In the genomic region with DNA sequence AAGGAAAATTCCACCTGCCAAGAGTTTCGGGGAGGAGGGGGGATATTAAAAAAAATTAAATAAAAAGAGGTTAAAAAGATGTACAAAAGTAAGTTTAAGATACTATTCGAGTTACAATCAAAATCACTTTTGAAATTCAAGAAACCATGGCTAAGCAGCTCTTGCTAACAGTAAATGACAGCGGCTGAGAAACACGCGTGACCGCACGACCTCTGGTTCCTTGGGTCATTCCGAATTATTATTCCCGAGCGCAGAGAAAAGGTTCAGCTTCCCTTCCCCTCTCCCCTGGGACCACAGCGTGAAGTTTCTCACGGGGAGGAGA, we compare ENCODE assay signal across 8 cellular contexts. TPM values are rescaled to one million over a fixed set of nuclear protein-coding genes. Genes with fewer than 3 reads are reported as not detected.
DNase-seq lines count a peak whose midpoint lies in the region; ATAC-seq and TF ChIP-seq lines count a peak whose summit lies in the region.

No MANE protein-coding gene starts in this region.

- DNase-seq in H7, result no peak
- DNase-seq in activated B cell treated with CpG ODN at 0.5 μM for 24 hours, result no peak
- no peak for DNase-seq in right cardiac atrium
- no peak for DNase-seq in DMS79 treated with DMSO at 0.1 percent for 48 hours (lab: John Stamatoyannopoulos, UW)
- no peak for DNase-seq in NCI-H1930 (lab: John Stamatoyannopoulos, UW)
- DNase-seq in NCI-H524 (lab: John Stamatoyannopoulos, UW), result no peak
- no peak for DNase-seq in DMS53 treated with DMSO at 0.1 percent for 48 hours (lab: John Stamatoyannopoulos, UW; ENCODE audit: unreplicated experiment)

- peak overlapping the region; percentile 92 for H3K27ac Mint-ChIP-seq in activated B cell treated with CpG ODN at 0.5 μM for 24 hours

- H3K4me3 ChIP-seq in H7 (ENCODE audit: insufficient read depth, low read depth, low read length) (peak overlapping the region; percentile 94), right cardiac atrium (ENCODE audit: low read length) (peak overlapping the region; percentile 61), skeletal muscle tissue (ENCODE audit: low read length in 3 of 3) (peak overlapping the region; percentile 90 to 97 (median 96))

- H3K4me1 Mint-ChIP-seq in activated B cell treated with CpG ODN at 0.5 μM for 24 hours, result peaks cover 19% of the 10 kb centered on the region

- CTCF ChIA-PET in activated B cell treated with CpG ODN at 0.5 μM for 24 hours (lab: Charles Lee), result interaction anchor here (1.1 to 3.4 kb wide), 3 partner anchors 8 to 435 kb away, joined by 3 to 17 read pairs (median 16); no protein-coding TSS in a partner anchor

- no peaks in the 10 kb centered on the region; the same call in 1 of the 2 replicates for H3K27me3 ChIP-seq in H7 (ENCODE audit: control insufficient read depth, insufficient read depth, low read length)
- H3K27me3 ChIP-seq in right cardiac atrium (ENCODE audit: control insufficient read depth, insufficient read depth), result no peaks in the 10 kb centered on the region
- peaks cover 0 to 2% (median 0%) of the 10 kb centered on the region in 3 donors for H3K27me3 ChIP-seq in skeletal muscle tissue (ENCODE audit: control insufficient read depth in 3 of 3, insufficient read depth in 3 of 3, low read length in 3 of 3)

- ATAC-seq in activated B cell treated with CpG ODN at 0.5 μM for 24 hours (ENCODE audit: low read depth) (no peak), right cardiac atrium (no peak)

- H3K9ac ChIP-seq in skeletal muscle tissue (ENCODE audit: low read depth in 1 of 3, low read length in 3 of 3), result peak overlapping the region; percentile 92 to 99 (median 98)

- H3K9me3 ChIP-seq in right cardiac atrium (ENCODE audit: control insufficient read depth, low read length) (no peaks in the 10 kb centered on the region), skeletal muscle tissue (ENCODE audit: control insufficient read depth in 3 of 3, low read length in 3 of 3) (no peaks in the 10 kb centered on the region)

- H3K4me1 ChIP-seq in right cardiac atrium (ENCODE audit: control insufficient read depth, insufficient read depth, low read length), result peaks cover 4% of the 10 kb centered on the region
- H3K4me1 ChIP-seq in skeletal muscle tissue (ENCODE audit: control insufficient read depth in 3 of 3, insufficient read depth in 3 of 3, low read length in 3 of 3), result peaks cover 16 to 31% (median 26%) of the 10 kb centered on the region in 3 donors

- WGBS in right cardiac atrium, result 4% methylated on average over 12 of the region's 12 CpGs

- H3K27ac ChIP-seq in right cardiac atrium (ENCODE audit: low read length) (peak overlapping the region; percentile 81), skeletal muscle tissue (ENCODE audit: low read depth, low read length) (peak overlapping the region; percentile 94)

- no peak for TF ChIP-seq CTCF in activated B cell treated with CpG ODN at 0.5 μM for 24 hours (IDR thresholded peaks at IDR 0.05)

- peaks cover 30% of the 10 kb centered on the region for H3K36me3 Mint-ChIP-seq in activated B cell treated with CpG ODN at 0.5 μM for 24 hours (ENCODE audit: low read depth)

- intact Hi-C loops in activated B cell treated with CpG ODN at 0.5 μM for 24 hours (cut with micrococcal nuclease), result loop anchor here (1.0 to 2.0 kb wide), 6 partner anchors 58 to 344 kb away; no protein-coding TSS in a partner anchor
- intact Hi-C loops in right cardiac atrium (cut with DNase I), result loop anchor here in 2 of 4 donors (10.0 kb wide), 1 partner anchor 62 kb away; a partner anchor contains a TSS

- no peaks in the 10 kb centered on the region for H3K9me3 Mint-ChIP-seq in activated B cell treated with CpG ODN at 0.5 μM for 24 hours

- H3K36me3 ChIP-seq in H7 (replicated peaks; ENCODE audit: control insufficient read depth, insufficient read depth, low read length), result peaks cover 3% of the 10 kb centered on the region
- H3K36me3 ChIP-seq in skeletal muscle tissue (ENCODE audit: control insufficient read depth in 3 of 3, insufficient read depth in 3 of 3, low read length in 3 of 3), result peaks cover 6 to 22% (median 15%) of the 10 kb centered on the region in 3 donors

- peaks cover 16% of the 10 kb centered on the region for H3K27me3 Mint-ChIP-seq in activated B cell treated with CpG ODN at 0.5 μM for 24 hours

- POLR2A ChIA-PET in activated B cell treated with CpG ODN at 0.5 μM for 24 hours (lab: Charles Lee), result interaction anchor here (0.6 to 3.8 kb wide), 32 partner anchors 8 to 572 kb away, joined by 3 to 29 read pairs (median 4); a partner anchor contains a TSS

- H3K4me3 Mint-ChIP-seq in activated B cell treated with CpG ODN at 0.5 μM for 24 hours, result peak overlapping the region; percentile 96

RNA-seq across cellular contexts. Expression of a gene that starts 0.6 kb away (rescaled TPM):
- total RNA-seq in H7 (2014; rRNA removed; shearing (Covaris generic)), result 4.6 and 6.5 TPM in 2 replicates
- total RNA-seq in activated B cell treated with CpG ODN at 0.5 μM for 24 hours (16.1 and 17.6 TPM in 2 replicates), right cardiac atrium (10 to 100 TPM; 11.5 to 14.8 (median 13.8) TPM), skeletal muscle tissue (6.8 TPM)
- 12.3 TPM for polyA plus RNA-seq in right cardiac atrium

RNA-seq across cellular contexts. Expression of a gene that starts 58.2 kb away (rescaled TPM):
- 1.1 and 2.9 TPM in 2 replicates for total RNA-seq in H7 (2014; rRNA removed; shearing (Covaris generic))
- total RNA-seq in activated B cell treated with CpG ODN at 0.5 μM for 24 hours (20.5 and 25.3 TPM in 2 replicates), right cardiac atrium (10 to 100 TPM; 10.6 to 22.1 (median 18.2) TPM), skeletal muscle tissue (6.8 TPM)
- polyA plus RNA-seq in right cardiac atrium, result 20.2 TPM
